In genomic region chr9:96854073-96854876, GRCh38 we compare ENCODE assay signal across 1 cellular context.
TF ChIP-seq lines count a peak whose summit lies in the region.

Gene ZNF782 (minus strand): TSS chr9:96854514. CDS start chr9:96851961, 2,553 bp downstream.

TF ChIP-seq in K562, 482 proteins besides CTCF, POLR2A, EP300 and RAD21 (continued from another document and continues in another):
- peak; percentile 87 for TF ChIP-seq MGA (IDR thresholded peaks at IDR 0.05)
- peak; percentile 93 to 94 for TF ChIP-seq NRF1 (conservative IDR thresholded peaks at IDR 0.05 in 1 of 2, IDR thresholded peaks at IDR 0.05 in 1 of 2)
- TF ChIP-seq ZBTB2 (IDR thresholded peaks at IDR 0.05) = peak; percentile 74
- TF ChIP-seq ELF1 (tag; IDR thresholded peaks at IDR 0.05) = peak; percentile 55
- 0 out of 2 replicates have a peak, but pooled peaks have one; percentile 15 for TF ChIP-seq USF2 (CRISPR knock-in tag; IDR thresholded peaks at IDR 0.05)
- TF ChIP-seq TCFL5 (CRISPR knock-in tag; conservative IDR thresholded peaks at IDR 0.05) = no peak
- no peak for TF ChIP-seq ZNF436 (CRISPR knock-in tag; IDR thresholded peaks at IDR 0.05)
- peak; percentile 93 for TF ChIP-seq L3MBTL2 (IDR thresholded peaks at IDR 0.05)
- TF ChIP-seq TFAM (CRISPR knock-in tag; conservative IDR thresholded peaks at IDR 0.05) = no peak
- peak; percentile 70 for TF ChIP-seq POLR2AphosphoS5 (IDR thresholded peaks at IDR 0.05; ENCODE audit: control insufficient read depth, insufficient read depth, low read depth, low read length)
- TF ChIP-seq NR2F6 (CRISPR knock-in tag; IDR thresholded peaks at IDR 0.05) = no peak
- no peak for TF ChIP-seq E2F3 (CRISPR knock-in tag; IDR thresholded peaks at IDR 0.05)
- TF ChIP-seq ZFP30 (CRISPR knock-in tag; IDR thresholded peaks at IDR 0.05; ENCODE audit: borderline replicate concordance) = no peak
- TF ChIP-seq ARID4B (CRISPR knock-in tag; IDR thresholded peaks at IDR 0.05) = no peak
- peak; percentile 62; the same call in 1 of the 2 replicates for TF ChIP-seq LCOR (CRISPR knock-in tag; IDR thresholded peaks at IDR 0.05)
- TF ChIP-seq PURB (CRISPR knock-in tag; IDR thresholded peaks at IDR 0.05; ENCODE audit: low read depth) = no peak
- no peak for TF ChIP-seq ZNF165 (CRISPR knock-in tag; IDR thresholded peaks at IDR 0.05; ENCODE audit: borderline replicate concordance)
- no peak for TF ChIP-seq MYNN (IDR thresholded peaks at IDR 0.05)
- no peak for TF ChIP-seq MYNN (CRISPR knock-in tag; IDR thresholded peaks at IDR 0.05)
- TF ChIP-seq HMG20A (CRISPR knock-in tag; conservative IDR thresholded peaks at IDR 0.05) = no peak
- no peak for TF ChIP-seq KAT8 (IDR thresholded peaks at IDR 0.05; ENCODE audit: low read depth)
- peak; percentile 43; the same call in 1 of the 2 replicates for TF ChIP-seq NCOA6 (IDR thresholded peaks at IDR 0.05)
- TF ChIP-seq CBFB (CRISPR knock-in tag; IDR thresholded peaks at IDR 0.05) = no peak
- no peak for TF ChIP-seq ZBTB1 (CRISPR knock-in tag; IDR thresholded peaks at IDR 0.05; ENCODE audit: borderline replicate concordance, low read depth)
- no peak for TF ChIP-seq MLX (CRISPR knock-in tag; conservative IDR thresholded peaks at IDR 0.05)
- TF ChIP-seq HDAC1 (IDR thresholded peaks at IDR 0.05) = 0 out of 4 replicates have a peak, but pooled peaks of 1 of the 2 experiments have one; percentile 38
- TF ChIP-seq CBX1 (IDR thresholded peaks at IDR 0.05; ENCODE audit: low read depth) = 0 out of 2 replicates have a peak, but pooled peaks have one; percentile 33
- peak; percentile 78 for TF ChIP-seq CHD1 (IDR thresholded peaks at IDR 0.05; ENCODE audit: low read length)
- TF ChIP-seq STAT5A (IDR thresholded peaks at IDR 0.05; ENCODE audit: borderline replicate concordance, low read length) = no peak
- peak in 1 of 2 experiments; percentile 41; a peak in 1 of 4 replicates for TF ChIP-seq RCOR1 (IDR thresholded peaks at IDR 0.05; ENCODE audit: borderline replicate concordance in 1 of 2, low read depth in 2 of 2, low read length in 2 of 2)
- no peak; the same call in 1 of the 2 replicates for TF ChIP-seq CREB1 (IDR thresholded peaks at IDR 0.05)
- TF ChIP-seq CREB1 (CRISPR knock-in tag; IDR thresholded peaks at IDR 0.05) = peak; percentile 70
- no peak for TF ChIP-seq SMARCB1 (IDR thresholded peaks at IDR 0.05; ENCODE audit: insufficient read length, low read depth)
- no peak; the same call in 1 of the 2 replicates for TF ChIP-seq GATAD2B (IDR thresholded peaks at IDR 0.05; ENCODE audit: borderline replicate concordance)
- no peak for TF ChIP-seq NR3C1 (CRISPR knock-in tag; IDR thresholded peaks at IDR 0.05)
- peak; percentile 59; the same call in 1 of the 2 replicates for TF ChIP-seq ZNF592 (IDR thresholded peaks at IDR 0.05)
